In the genomic region with DNA sequence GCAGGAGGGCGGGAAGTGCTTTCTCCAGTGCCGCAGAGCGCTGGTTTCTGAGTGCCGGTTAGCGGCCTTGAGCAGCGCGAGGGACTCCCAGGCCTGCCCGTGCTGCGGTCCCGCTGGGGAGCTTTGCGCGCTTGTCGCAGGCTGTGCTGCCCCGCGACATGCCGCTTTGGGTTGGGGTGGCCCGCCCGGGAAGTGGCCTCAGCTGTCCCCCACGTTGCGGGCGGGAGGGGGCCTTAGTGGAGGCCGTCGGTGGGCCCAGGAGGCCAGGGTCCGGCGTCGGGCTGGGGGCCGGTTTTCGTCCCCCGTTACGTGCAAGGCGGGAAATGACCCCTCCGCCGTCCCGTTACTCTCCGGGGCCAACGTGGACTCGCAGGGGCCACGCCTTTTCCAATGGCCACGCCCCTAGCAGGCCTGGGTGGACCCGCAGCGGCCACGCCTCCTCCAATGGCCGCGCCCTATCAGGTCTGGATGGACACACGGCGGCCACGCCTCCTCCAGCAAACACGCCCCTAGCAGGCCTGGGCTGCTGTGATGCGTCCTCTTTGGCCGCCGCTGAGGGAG, we compare ENCODE assay signal across 8 cellular contexts. TPM values are rescaled to one million over a fixed set of nuclear protein-coding genes. Genes with fewer than 3 reads are reported as not detected.
DNase-seq lines count a peak whose midpoint lies in the region; ATAC-seq and TF ChIP-seq lines count a peak whose summit lies in the region.

No MANE protein-coding gene starts in this region.

- intact Hi-C loops in PC-9 (cut with micrococcal nuclease; ENCODE audit: unreplicated experiment) = loop anchor here (1.0 to 10.0 kb wide), 3 partner anchors 44 to 448 kb away; a partner anchor contains a TSS

- H3K4me3 Mint-ChIP-seq in activated T-cell treated with anti-CD3 and anti-CD28 coated beads, Interleukin-2, amount 50 U/mL, for 72 hours = peak overlapping the region; percentile 94 to 97

- peak overlapping the region; percentile 53 for H3K9ac ChIP-seq in muscle layer of colon (ENCODE audit: low read length)

- peaks cover 39% of the 10 kb centered on the region for H3K79me2 ChIP-seq in PC-9 (ENCODE audit: low read depth)

- peak; percentile 93 for DNase-seq in Caki2 (ENCODE audit: low read depth)
- DNase-seq in HT1080 (ENCODE audit: low read depth) = peak; percentile 93
- DNase-seq in PC-9 = peak; percentile 85 to 98
- peak; percentile 95 to 97 for DNase-seq in activated T-cell treated with anti-CD3 and anti-CD28 coated beads, Interleukin-2, amount 50 U/mL, for 72 hours
- peak; percentile 63 to 65 for DNase-seq in stimulated activated CD8-positive, alpha-beta memory T cell treated with anti-CD3 and anti-CD28 coated beads, Interleukin-7, amount 100 ng/mL, for 1 hour (ENCODE audit: low read depth in 2 of 2)

- H3K4me1 Mint-ChIP-seq in activated T-cell treated with anti-CD3 and anti-CD28 coated beads, Interleukin-2, amount 50 U/mL, for 72 hours (ENCODE audit: low read depth) = peaks cover 62% of the 10 kb centered on the region

- H3K9me3 Mint-ChIP-seq in activated T-cell treated with anti-CD3 and anti-CD28 coated beads, Interleukin-2, amount 50 U/mL, for 72 hours = peaks cover 2 to 6% of the 10 kb centered on the region in 2 donors

- no peak for TF ChIP-seq CTCF in PC-9 (conservative IDR thresholded peaks at IDR 0.05)

- POLR2A ChIA-PET in PC-9 (lab: Charles Lee; ENCODE audit: unreplicated experiment) = no interaction called here

- BruUV-seq in PC-9 (replicated peaks; lab: Mats Ljungman, UMichigan) = no TSS peak

- no peaks in the 10 kb centered on the region for H3K9me3 ChIP-seq in PC-9 (ENCODE audit: insufficient read depth, low read depth)
- H3K9me3 ChIP-seq in muscle layer of colon (ENCODE audit: low read length) = no peaks in the 10 kb centered on the region

- H3K4me1 ChIP-seq in PC-9 (replicated peaks; ENCODE audit: insufficient read depth) (peaks cover 14% of the 10 kb centered on the region; the same call in 1 of the 2 replicates), muscle layer of colon (ENCODE audit: insufficient read depth, low read length) (peaks cover 12% of the 10 kb centered on the region)

- H3K27ac Mint-ChIP-seq in activated T-cell treated with anti-CD3 and anti-CD28 coated beads, Interleukin-2, amount 50 U/mL, for 72 hours = peak overlapping the region; percentile 97

- H2AFZ ChIP-seq in PC-9 = peak overlapping the region; percentile 98

- ATAC-seq in GM21367 (IDR thresholded peaks at IDR 0.05; ENCODE audit: unreplicated experiment) (peak; percentile 48), esophagus mucosa (peak; percentile 86)
- peak; percentile 61 to 63 for ATAC-seq in activated T-cell treated with anti-CD3 and anti-CD28 coated beads, Interleukin-2, amount 50 U/mL, for 72 hours (replicated peaks in 1 of 2)

- H3K4me2 ChIP-seq in PC-9 = peak overlapping the region; percentile 80

- in situ Hi-C loops in Caki2 (cut with HindIII; ENCODE audit: low pct_unique_long_range_greater_than_20kb, low sequenced_read_pairs) = no loop called here

- no peaks in the 10 kb centered on the region for H3K9me2 ChIP-seq in PC-9 (ENCODE audit: insufficient read depth)

- peak overlapping the region; percentile 80 for H3K4me3 ChIP-seq in PC-9
- H3K4me3 ChIP-seq in muscle layer of colon (ENCODE audit: low read depth in 1 of 2, low read length in 2 of 2) = peak overlapping the region; percentile 68 to 70

- no peaks in the 10 kb centered on the region for H3K27me3 Mint-ChIP-seq in activated T-cell treated with anti-CD3 and anti-CD28 coated beads, Interleukin-2, amount 50 U/mL, for 72 hours (ENCODE audit: low read depth)

- peaks cover 21% of the 10 kb centered on the region; the same call in 1 of the 2 replicates for H3F3A ChIP-seq in PC-9 (ENCODE audit: insufficient read depth, low read depth)

- no peaks in the 10 kb centered on the region for H3K27me3 ChIP-seq in PC-9 (ENCODE audit: insufficient read depth, low read depth)
- H3K27me3 ChIP-seq in muscle layer of colon (ENCODE audit: control insufficient read depth in 1 of 2, insufficient read depth in 2 of 2, low read length in 2 of 2) = peaks cover 0 to 5% of the 10 kb centered on the region in 2 donors

- peaks cover 19% of the 10 kb centered on the region for H4K20me1 ChIP-seq in PC-9 (ENCODE audit: insufficient read depth)

- CTCF ChIA-PET in PC-9 (lab: Charles Lee) = no interaction called here

- H3K36me3 ChIP-seq in PC-9 (ENCODE audit: low read depth) (peaks cover 7% of the 10 kb centered on the region; the same call in 1 of the 2 replicates), muscle layer of colon (ENCODE audit: insufficient read depth, low read length) (no peaks in the 10 kb centered on the region)

- H3K36me3 Mint-ChIP-seq in activated T-cell treated with anti-CD3 and anti-CD28 coated beads, Interleukin-2, amount 50 U/mL, for 72 hours (ENCODE audit: insufficient read depth in 2 of 2) = peaks cover 6 to 17% of the 10 kb centered on the region in 2 donors

- H3K27ac ChIP-seq in PC-9 (peak overlapping the region; percentile 98), muscle layer of colon (ENCODE audit: low read depth, low read length) (peak overlapping the region; percentile 95)

RNA-seq across cellular contexts. Expression of a gene that starts 1.0 kb away (rescaled TPM):
- 53.9 and 76.4 TPM in 2 replicates for total RNA-seq in Caki2 (2014; rRNA removed; shearing (Covaris generic); ENCODE audit: low replicate concordance)
- 63.9 and 81.2 TPM in 2 replicates for total RNA-seq in HT1080 (2014; rRNA removed; shearing (Covaris generic))
- polyA plus RNA-seq in HT1080 (2015; cell fraction: cytosol; rRNA removed) = 36.2 and 37.1 TPM in 2 replicates
- polyA plus RNA-seq in HT1080 (2015; cell fraction: nucleus; rRNA removed) = 20.8 and 20.9 TPM in 2 replicates
- total RNA-seq in PC-9 (2021) (22.1 and 26.2 TPM in 2 replicates), esophagus mucosa (11.5 TPM)
- 10 to 100 TPM; 30.8 to 43.7 TPM for total RNA-seq in activated T-cell treated with anti-CD3 and anti-CD28 coated beads, Interleukin-2, amount 50 U/mL, for 72 hours

RNA-seq across cellular contexts. Expression of a gene that starts 43.8 kb away (rescaled TPM):
- total RNA-seq in Caki2 (2014; rRNA removed; shearing (Covaris generic); ENCODE audit: low replicate concordance) = 9.2 and 27.9 TPM in 2 replicates
- 8.1 and 8.9 TPM in 2 replicates for total RNA-seq in HT1080 (2014; rRNA removed; shearing (Covaris generic))
- polyA plus RNA-seq in HT1080 (2015; cell fraction: cytosol; rRNA removed) = 6.0 and 6.4 TPM in 2 replicates
- polyA plus RNA-seq in HT1080 (2015; cell fraction: nucleus; rRNA removed) = 16.1 and 20.8 TPM in 2 replicates
- total RNA-seq in PC-9 (2021) (4.7 and 5.9 TPM in 2 replicates), esophagus mucosa (2.4 TPM)
- total RNA-seq in activated T-cell treated with anti-CD3 and anti-CD28 coated beads, Interleukin-2, amount 50 U/mL, for 72 hours = 1 to 10 TPM; 8.2 to 8.6 TPM

RNA-seq across cellular contexts. Expression of a gene that starts 44.0 kb away (rescaled TPM):
- 15.4 and 24.9 TPM in 2 replicates for total RNA-seq in Caki2 (2014; rRNA removed; shearing (Covaris generic); ENCODE audit: low replicate concordance)
- 16.1 and 22.8 TPM in 2 replicates for total RNA-seq in HT1080 (2014; rRNA removed; shearing (Covaris generic))
- 20.7 and 23.9 TPM in 2 replicates for polyA plus RNA-seq in HT1080 (2015; cell fraction: cytosol; rRNA removed)
- 27.7 and 28.7 TPM in 2 replicates for polyA plus RNA-seq in HT1080 (2015; cell fraction: nucleus; rRNA removed)
- total RNA-seq in PC-9 (2021) (47.7 and 57.7 TPM in 2 replicates), esophagus mucosa (27.8 TPM)
- total RNA-seq in activated T-cell treated with anti-CD3 and anti-CD28 coated beads, Interleukin-2, amount 50 U/mL, for 72 hours = 10 to 100 TPM; 37.4 to 48.1 TPM

Comparison
In these comparisons a context has a peak if more than half of its experiments do, and no peak if none do; other contexts are left out.
1. Peak in every context shown above with its lines: DNase-seq, ATAC-seq, H3K4me3 ChIP-seq and H3K27ac ChIP-seq.